Comparison of ENCODE assay signal across 28 cellular contexts in the genomic region with DNA sequence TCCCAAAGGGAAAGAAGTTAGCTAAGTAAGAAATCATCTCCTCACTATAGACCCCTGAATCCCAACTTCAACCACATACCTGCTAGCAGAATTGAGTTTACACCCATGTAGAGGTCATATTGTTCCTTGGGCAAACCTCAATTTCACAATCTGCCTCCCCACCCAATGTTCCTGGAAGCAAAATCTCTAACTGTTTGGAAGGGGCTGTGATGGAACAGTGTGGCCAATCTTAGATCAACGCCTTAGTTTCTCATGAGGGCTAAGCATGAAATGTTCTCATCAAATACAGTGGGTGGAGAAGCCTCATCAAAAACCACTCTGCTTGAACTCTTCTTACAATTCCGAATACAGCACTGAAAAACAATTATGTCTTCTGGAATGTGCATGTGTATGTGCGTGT.
"Had no signal": no experiment of that assay in that cellular context is flagged by ENCODE, and none has a peak within 500 bp of the region (broad histone marks: within the 10 kb centered on the region; RNA-seq: fewer than 3 reads in every experiment).

No MANE protein-coding gene starts in this region.

- H3K27ac Mint-ChIP-seq: stimulated activated effector memory CD8-positive, alpha-beta T cell treated with anti-CD3 and anti-CD28 coated beads, Interleukin-12 subunit alpha, Interleukin-12 subunit beta, amount 100 ng/mL, for 72 hours; stimulated activated memory B cell treated with anti-CD40 and anti-IgM and Interleukin-4, amounts not matched to agents 10 μg/mL and 1 μg/mL and 100 μg/mL, for 72 hours; stimulated activated naive B cell treated with anti-CD40 and anti-IgM and Interleukin-4, amounts not matched to agents 10 μg/mL and 1 μg/mL and 100 μg/mL, for 72 hours; stimulated activated naive CD8-positive, alpha-beta T cell treated with anti-CD3 and anti-CD28 coated beads, Interleukin-15, Interleukin-2, amounts not matched to agents 100 ng/mL and 50 ng/mL, for 24 hours; type B pancreatic cell had no signal

- H3K9me3 Mint-ChIP-seq: stimulated activated naive CD8-positive, alpha-beta T cell treated with anti-CD3 and anti-CD28 coated beads, Interleukin-15, amount 100 ng/mL, for 72 hours; stimulated activated naive CD8-positive, alpha-beta T cell treated with anti-CD3 and anti-CD28 coated beads, Interleukin-15, Interleukin-2, amounts not matched to agents 100 ng/mL and 50 ng/mL, for 24 hours; type B pancreatic cell had no signal

- ATAC-seq: stimulated activated effector memory CD8-positive, alpha-beta T cell treated with anti-CD3 and anti-CD28 coated beads, Interleukin-12 subunit alpha, Interleukin-12 subunit beta, amount 100 ng/mL, for 72 hours; stimulated activated memory B cell treated with anti-CD40 and anti-IgM and Interleukin-4, amounts not matched to agents 10 μg/mL and 1 μg/mL and 100 μg/mL, for 72 hours; stimulated activated naive B cell treated with anti-CD40 and anti-IgM and Interleukin-4, amounts not matched to agents 10 μg/mL and 1 μg/mL and 100 μg/mL, for 72 hours; stimulated activated naive CD8-positive, alpha-beta T cell treated with anti-CD3 and anti-CD28 coated beads, Interleukin-15, amount 100 ng/mL, for 72 hours; stimulated activated naive CD8-positive, alpha-beta T cell treated with anti-CD3 and anti-CD28 coated beads, Interleukin-15, Interleukin-2, amounts not matched to agents 100 U/mL and 50 U/mL, for 24 hours; upper lobe of right lung had no signal

- H3K4me3 Mint-ChIP-seq: stimulated activated effector memory CD8-positive, alpha-beta T cell treated with anti-CD3 and anti-CD28 coated beads, Interleukin-12 subunit alpha, Interleukin-12 subunit beta, amount 100 ng/mL, for 72 hours; stimulated activated memory B cell treated with anti-CD40 and anti-IgM and Interleukin-4, amounts not matched to agents 10 μg/mL and 1 μg/mL and 100 μg/mL, for 72 hours; stimulated activated naive B cell treated with anti-CD40 and anti-IgM and Interleukin-4, amounts not matched to agents 10 μg/mL and 1 μg/mL and 100 μg/mL, for 72 hours; stimulated activated naive CD8-positive, alpha-beta T cell treated with anti-CD3 and anti-CD28 coated beads, Interleukin-15, amount 100 ng/mL, for 72 hours; stimulated activated naive CD8-positive, alpha-beta T cell treated with anti-CD3 and anti-CD28 coated beads, Interleukin-15, Interleukin-2, amounts not matched to agents 100 ng/mL and 50 ng/mL, for 24 hours; type B pancreatic cell had no signal

- H3K4me3 ChIP-seq: stomach, suprapubic skin, testis, thoracic aorta, thyroid gland, tibial artery, tibial nerve, transverse colon, upper lobe of left lung, upper lobe of right lung, uterus, vagina had no signal

- DNase-seq: stimulated activated CD4-positive, alpha-beta T cell treated with anti-CD3 and anti-CD28 coated beads, Interleukin-2, amount 100 ng/mL, for 48 hours; stimulated activated CD4-positive, alpha-beta T cell treated with anti-CD3 and anti-CD28 coated beads, Interleukin-4, amount 100 ng/mL, for 1 hour; stimulated activated CD4-positive, alpha-beta T cell treated with anti-CD3 and anti-CD28 coated beads, Interleukin-4, amount 100 ng/mL, for 24 hours; stimulated activated CD4-positive, alpha-beta T cell treated with anti-CD3 and anti-CD28 coated beads, Interleukin-4, amount 100 ng/mL, for 4 hours; stimulated activated CD8-positive, alpha-beta memory T cell treated with anti-CD3 and anti-CD28 coated beads, Interleukin-4, amount 100 ng/mL, for 48 hours; stimulated activated naive B cell treated with anti-CD40 and anti-IgM and Interleukin-4, amounts not matched to agents 10 μg/mL and 1 μg/mL and 100 μg/mL, for 72 hours; stimulated activated naive CD4-positive, alpha-beta T cell; stimulated activated naive CD4-positive, alpha-beta T cell treated with Interleukin-2 at 50 U/mL for 16 hours; stimulated activated naive CD8-positive, alpha-beta T cell treated with anti-CD3 and anti-CD28 coated beads, Interleukin-15, amount 100 ng/mL, for 72 hours; stimulated activated naive CD8-positive, alpha-beta T cell treated with anti-CD3 and anti-CD28 coated beads, Interleukin-15, Interleukin-2, amounts not matched to agents 100 U/mL and 50 U/mL, for 24 hours; stomach; substantia nigra; testis; thyroid gland; tibial artery; transverse colon; trophoblast cell; upper lobe of left lung; upper lobe of right lung; uterus had no signal

- H3K27me3 ChIP-seq: testis, thyroid gland, tibial artery, transverse colon, upper lobe of left lung, uterus, vagina had no signal

- H3K36me3 Mint-ChIP-seq: stimulated activated effector memory CD8-positive, alpha-beta T cell treated with anti-CD3 and anti-CD28 coated beads, Interleukin-12 subunit alpha, Interleukin-12 subunit beta, amount 100 ng/mL, for 72 hours; stimulated activated memory B cell treated with anti-CD40 and anti-IgM and Interleukin-4, amounts not matched to agents 10 μg/mL and 1 μg/mL and 100 μg/mL, for 72 hours; stimulated activated naive B cell treated with anti-CD40 and anti-IgM and Interleukin-4, amounts not matched to agents 10 μg/mL and 1 μg/mL and 100 μg/mL, for 72 hours; type B pancreatic cell had no signal

- H3K9me3 ChIP-seq: suprapubic skin, testis, thoracic aorta, thyroid gland, tibial artery, transverse colon, upper lobe of left lung, upper lobe of right lung, uterus, vagina had no signal

- H3K4me1 Mint-ChIP-seq: stimulated activated effector memory CD8-positive, alpha-beta T cell treated with anti-CD3 and anti-CD28 coated beads, Interleukin-12 subunit alpha, Interleukin-12 subunit beta, amount 100 ng/mL, for 72 hours; stimulated activated memory B cell treated with anti-CD40 and anti-IgM and Interleukin-4, amounts not matched to agents 10 μg/mL and 1 μg/mL and 100 μg/mL, for 72 hours; stimulated activated naive B cell treated with anti-CD40 and anti-IgM and Interleukin-4, amounts not matched to agents 10 μg/mL and 1 μg/mL and 100 μg/mL, for 72 hours; stimulated activated naive CD8-positive, alpha-beta T cell treated with anti-CD3 and anti-CD28 coated beads, Interleukin-15, amount 100 ng/mL, for 72 hours had no signal

- H3K4me1 ChIP-seq: stomach, suprapubic skin, testis, thyroid gland, tibial artery, tibial nerve, transverse colon, upper lobe of left lung, upper lobe of right lung, uterus, vagina had no signal

- H3K36me3 ChIP-seq: stomach, suprapubic skin, thoracic aorta, thyroid gland, tibial artery, tibial nerve, transverse colon, upper lobe of left lung, upper lobe of right lung, uterus, vagina had no signal

- H3K27ac ChIP-seq: stomach, suprapubic skin, testis, thoracic aorta, thyroid gland, tibial artery, transverse colon, upper lobe of left lung, upper lobe of right lung, uterus, vagina had no signal
